ENCODE assay signal across 8 cellular contexts in genomic region chr5:149345147-149345891, GRCh38. TPM values are rescaled to one million over a fixed set of nuclear protein-coding genes. Genes with fewer than 3 reads are reported as not detected.
DNase-seq lines count a peak whose midpoint lies in the region; ATAC-seq and TF ChIP-seq lines count a peak whose summit lies in the region.

Gene GRPEL2 (plus strand): TSS chr5:149345499. CDS start chr5:149345540, 41 bp downstream.

- peaks cover 6 to 12% of the 10 kb centered on the region in 2 donors for H3K4me1 ChIP-seq in mucosa of rectum (ENCODE audit: control insufficient read depth in 2 of 2, insufficient read depth in 2 of 2, low read length in 2 of 2)

- no peak for TF ChIP-seq CTCF in epithelial cell of proximal tubule (conservative IDR thresholded peaks at IDR 0.05; ENCODE audit: low read depth, low read length)

- no peaks in the 10 kb centered on the region for H3K27me3 ChIP-seq in mucosa of rectum (ENCODE audit: control insufficient read depth in 2 of 2, insufficient read depth in 2 of 2, low read length in 2 of 2)

- peak within 1 kb of the TSS; percentile 72 to 81 for H3K27ac ChIP-seq in mucosa of rectum (ENCODE audit: low read depth in 2 of 2, low read length in 2 of 2)

- peak; percentile 94 for ATAC-seq in GM21526 (IDR thresholded peaks at IDR 0.05; ENCODE audit: low FRiP score, unreplicated experiment)

- peak within 1 kb of the TSS; percentile 71 to 78 for H3K9ac ChIP-seq in mucosa of rectum (ENCODE audit: low read depth in 1 of 2, low read length in 2 of 2)

- DNase-seq in DMS 273 (lab: John Stamatoyannopoulos, UW; ENCODE audit: unreplicated experiment): peak; percentile 99
- DNase-seq in HuH-7.5 (ENCODE audit: low spot score): peak; percentile 83
- DNase-seq in OCI-M2 (lab: John Stamatoyannopoulos, UW; ENCODE audit: unreplicated experiment): peak; percentile 62
- peak; percentile 76 for DNase-seq in activated T-cell treated with anti-CD3 and anti-CD28 coated beads for 4 hours
- DNase-seq in epithelial cell of proximal tubule (ENCODE audit: low read depth): peak; percentile 77
- peak; percentile 94 for DNase-seq in stimulated activated CD8-positive, alpha-beta memory T cell treated with anti-CD3 and anti-CD28 coated beads, Interleukin-4, amount 100 ng/mL, for 48 hours

- peaks cover 19 to 25% of the 10 kb centered on the region in 2 donors for H3K36me3 ChIP-seq in mucosa of rectum (ENCODE audit: control insufficient read depth in 2 of 2, insufficient read depth in 2 of 2, low read length in 2 of 2)

- H3K4me3 ChIP-seq in epithelial cell of proximal tubule (ENCODE audit: low read depth, low read length) (peak within 1 kb of the TSS; percentile 100), mucosa of rectum (ENCODE audit: low read length in 2 of 2) (peak within 1 kb of the TSS; percentile 87 to 91)

- no peaks in the 10 kb centered on the region for H3K9me3 ChIP-seq in mucosa of rectum (ENCODE audit: control insufficient read depth in 2 of 2, low read length in 2 of 2)

RNA-seq across cellular contexts. Expression of gene GRPEL2, which starts in this region (rescaled TPM):
- 15.5 and 21.6 TPM in 2 replicates for total RNA-seq in epithelial cell of proximal tubule

Comparison
In these comparisons a context has a peak if more than half of its experiments do, and no peak if none do; other contexts are left out.
1. Peak in every context shown above with its lines: DNase-seq, ATAC-seq, H3K4me3 ChIP-seq and H3K27ac ChIP-seq.